ENCODE assay signal across 16 cellular contexts in the genomic region with DNA sequence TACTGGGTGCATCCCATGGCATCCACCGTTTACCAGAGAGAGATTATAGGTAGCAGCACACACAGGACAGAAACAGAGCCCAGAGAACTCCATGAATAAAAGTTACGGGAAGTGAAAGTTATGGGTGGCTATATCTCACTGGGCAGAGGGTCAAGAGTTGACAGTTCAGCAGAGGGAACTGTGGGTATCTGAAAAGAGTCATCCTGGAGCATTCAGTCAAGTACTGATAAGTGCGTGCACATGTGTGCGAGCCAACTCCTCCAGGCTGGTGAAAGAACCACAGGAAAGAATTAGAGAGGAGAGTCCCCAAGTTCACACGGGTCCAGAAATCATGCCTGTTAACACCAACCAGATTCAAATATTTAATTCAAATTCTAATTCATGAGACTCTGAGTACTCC.
"Had no signal": no experiment of that assay in that cellular context is flagged by ENCODE, and none has a peak within 500 bp of the region (broad histone marks: within the 10 kb centered on the region; RNA-seq: fewer than 3 reads in every experiment).

No MANE protein-coding gene starts in this region.

- H3K4me1 Mint-ChIP-seq: activated CD8-positive, alpha-beta memory T cell treated with anti-CD3 and anti-CD28 coated beads, Interleukin-2, amount 10 ng/mL, durations not matched to agents 7 days and 5 days; activated naive CD4-positive, alpha-beta T cell treated with anti-CD3 and anti-CD28 coated beads, Interleukin-2, amount 10 ng/mL, durations not matched to agents 7 days and 5 days; naive B cell had no signal

- H3K9ac ChIP-seq: neural progenitor cell had no signal

- H3K27ac ChIP-seq: cardiac muscle cell, epithelial cell of prostate, heart left ventricle, neural progenitor cell, ovary, upper lobe of right lung had no signal

- H3K4me2 ChIP-seq: neural progenitor cell had no signal

- H3K9me3 Mint-ChIP-seq: neural progenitor cell had no signal

- H3K27me3 ChIP-seq: cardiac muscle cell, heart left ventricle, neural progenitor cell, ovary, upper lobe of right lung had no signal

- ATAC-seq: activated CD8-positive, alpha-beta memory T cell treated with anti-CD3 and anti-CD28 coated beads, Interleukin-2, amount 10 ng/mL, durations not matched to agents 7 days and 5 days; heart left ventricle; sciatic nerve; upper lobe of right lung had no signal

- H3K36me3 ChIP-seq: cardiac muscle cell, heart left ventricle, neural progenitor cell, ovary, upper lobe of right lung had no signal

- H3K27me3 Mint-ChIP-seq: activated CD4-positive, alpha-beta memory T cell treated with anti-CD3 and anti-CD28 coated beads for 36 hours; activated CD8-positive, alpha-beta memory T cell treated with anti-CD3 and anti-CD28 coated beads, Interleukin-2, amount 10 ng/mL, durations not matched to agents 7 days and 5 days; activated naive CD4-positive, alpha-beta T cell treated with anti-CD3 and anti-CD28 coated beads, Interleukin-2, amount 10 ng/mL, durations not matched to agents 7 days and 5 days; naive B cell; stimulated activated naive CD8-positive, alpha-beta T cell treated with anti-CD3 and anti-CD28 coated beads, Interleukin-15, Interleukin-2, amounts not matched to agents 100 ng/mL and 50 ng/mL, for 24 hours had no signal

- H3K4me3 Mint-ChIP-seq: activated CD4-positive, alpha-beta memory T cell treated with anti-CD3 and anti-CD28 coated beads for 36 hours; activated CD8-positive, alpha-beta memory T cell treated with anti-CD3 and anti-CD28 coated beads, Interleukin-2, amount 10 ng/mL, durations not matched to agents 7 days and 5 days; activated naive CD4-positive, alpha-beta T cell treated with anti-CD3 and anti-CD28 coated beads, Interleukin-2, amount 10 ng/mL, durations not matched to agents 7 days and 5 days; naive B cell; neural progenitor cell; stimulated activated naive CD8-positive, alpha-beta T cell treated with anti-CD3 and anti-CD28 coated beads, Interleukin-15, Interleukin-2, amounts not matched to agents 100 ng/mL and 50 ng/mL, for 24 hours had no signal

- DNase-seq: activated CD4-positive, alpha-beta memory T cell treated with anti-CD3 and anti-CD28 coated beads for 36 hours; activated CD4-positive, alpha-beta T cell treated with anti-CD3 and anti-CD28 coated beads for 1 hour; activated CD8-positive, alpha-beta memory T cell treated with anti-CD3 and anti-CD28 coated beads, Interleukin-2, amount 10 ng/mL, durations not matched to agents 7 days and 5 days; activated naive CD4-positive, alpha-beta T cell treated with anti-CD3 and anti-CD28 coated beads, Interleukin-2, amount 10 ng/mL, durations not matched to agents 7 days and 5 days; activated T-cell treated with anti-CD3 and anti-CD28 coated beads, Interleukin-2, amount 50 U/mL, for 1 hour; heart left ventricle; mammary epithelial cell; naive B cell; ovary; upper lobe of right lung had no signal

- H2AFZ ChIP-seq: neural progenitor cell had no signal

- H3K27ac Mint-ChIP-seq: activated CD4-positive, alpha-beta memory T cell treated with anti-CD3 and anti-CD28 coated beads for 36 hours; activated CD8-positive, alpha-beta memory T cell treated with anti-CD3 and anti-CD28 coated beads, Interleukin-2, amount 10 ng/mL, durations not matched to agents 7 days and 5 days; activated naive CD4-positive, alpha-beta T cell treated with anti-CD3 and anti-CD28 coated beads, Interleukin-2, amount 10 ng/mL, durations not matched to agents 7 days and 5 days; activated T-helper 2 cell treated with anti-CD3 and anti-CD28 coated beads, Interferon-gamma antibody, Interleukin-2, Interleukin-4, amounts not matched to agents 10 μg/mL and 5 μg/mL and 100 μg/mL, durations not matched to agents 14 hours and 24 hours and 36 hours; neural progenitor cell; stimulated activated naive CD8-positive, alpha-beta T cell treated with anti-CD3 and anti-CD28 coated beads, Interleukin-15, Interleukin-2, amounts not matched to agents 100 ng/mL and 50 ng/mL, for 24 hours had no signal

- H3K9me3 ChIP-seq: heart left ventricle, ovary, upper lobe of right lung had no signal

- H3K36me3 Mint-ChIP-seq: activated CD4-positive, alpha-beta memory T cell treated with anti-CD3 and anti-CD28 coated beads for 36 hours; activated CD8-positive, alpha-beta memory T cell treated with anti-CD3 and anti-CD28 coated beads, Interleukin-2, amount 10 ng/mL, durations not matched to agents 7 days and 5 days; activated naive CD4-positive, alpha-beta T cell treated with anti-CD3 and anti-CD28 coated beads, Interleukin-2, amount 10 ng/mL, durations not matched to agents 7 days and 5 days; naive B cell; neural progenitor cell had no signal

- H3K4me1 ChIP-seq: heart left ventricle, neural progenitor cell, upper lobe of right lung had no signal

- H3K4me3 ChIP-seq: cardiac muscle cell, heart left ventricle, neural progenitor cell, ovary, upper lobe of right lung had no signal
